In the genomic region with DNA sequence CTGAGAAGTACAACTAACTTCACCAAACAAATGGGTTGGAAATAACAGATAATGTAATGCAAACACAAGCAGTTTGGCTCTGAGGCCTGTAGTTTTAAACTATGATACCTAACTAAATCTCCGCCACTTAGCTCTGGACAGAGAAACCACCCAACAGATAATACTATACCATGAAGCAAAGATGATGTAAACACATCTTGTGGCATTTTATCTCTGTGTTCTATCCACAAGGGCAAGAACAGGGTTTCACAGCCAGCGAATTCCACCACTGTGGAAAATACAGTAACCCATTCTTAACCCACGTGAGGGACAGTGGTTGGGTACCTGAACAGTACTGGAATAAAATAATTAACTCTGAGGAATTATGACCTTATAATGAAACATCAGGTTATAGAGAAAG, we compare ENCODE assay signal across 25 cellular contexts.
"Had no signal": no experiment of that assay in that cellular context is flagged by ENCODE, and none has a peak within 500 bp of the region (broad histone marks: within the 10 kb centered on the region; RNA-seq: fewer than 3 reads in every experiment).

No MANE protein-coding gene starts in this region.

- H3K36me3 ChIP-seq: brain microvascular endothelial cell had no signal

- DNase-seq: activated CD4-positive, alpha-beta memory T cell treated with anti-CD3 and anti-CD28 coated beads, Interleukin-2, amount 10 ng/mL, durations not matched to agents 7 days and 5 days; activated CD4-positive, alpha-beta T cell treated with anti-CD3 and anti-CD28 coated beads for 36 hours; activated CD4-positive, alpha-beta T cell treated with anti-CD3 and anti-CD28 coated beads, Interleukin-2, amount 50 U/mL, for 1 hour; activated gamma-delta T cell; activated naive CD4-positive, alpha-beta T cell treated with anti-CD3 and anti-CD28 coated beads for 36 hours; activated T-cell treated with anti-CD3 and anti-CD28 coated beads for 4 hours; activated T-cell treated with anti-CD3 and anti-CD28 coated beads, Interleukin-2, amount 50 U/mL, for 48 hours; brain microvascular endothelial cell; caudate nucleus; MG63; NCI-H1105; NCI-H1436; NCI-H187; NCI-H2081 treated with DMSO at 0.1 percent for 48 hours; NCI-H446 treated with DMSO at 0.1 percent for 48 hours; NCI-H526; NCI-H774; RPMI8226; T-cell; T-helper 2 cell; T1000 had no signal

- H3K9me3 ChIP-seq: MG63 had no signal

- ATAC-seq: activated CD4-positive, alpha-beta T cell treated with anti-CD3 and anti-CD28 coated beads for 36 hours; activated T-helper 17 cell treated with anti-CD3 and anti-CD28 coated beads, Interleukin-2, amount 50 U/mL, for 72 hours; Right ventricle myocardium inferior; T-cell had no signal

- H3K27ac ChIP-seq: brain microvascular endothelial cell, SK-N-MC, VCaP had no signal

- H3K4me3 ChIP-seq: MG63, SK-N-MC had no signal

- H3K27me3 ChIP-seq: brain microvascular endothelial cell, MG63 had no signal
